In the genomic region with DNA sequence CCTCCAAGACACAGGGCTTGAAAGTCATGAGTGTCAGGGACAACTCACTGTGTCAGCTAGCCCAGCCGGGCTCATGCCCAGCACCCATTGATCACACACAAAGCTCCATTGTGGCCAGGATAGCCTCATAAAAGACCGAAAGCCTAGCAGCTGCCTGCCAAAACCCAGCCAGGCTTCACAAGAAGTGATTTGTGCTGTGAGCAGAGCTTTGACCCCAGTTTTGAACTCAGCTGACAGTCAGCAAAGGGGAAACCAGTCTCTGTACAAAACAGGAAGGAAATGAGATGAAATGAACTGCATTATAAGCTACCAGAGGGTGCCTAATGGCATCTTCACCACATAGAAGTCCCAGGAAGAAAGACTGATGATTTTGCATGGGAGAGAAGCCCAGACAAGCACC, we compare ENCODE assay signal across 8 cellular contexts. TPM values are rescaled to one million over a fixed set of nuclear protein-coding genes. Genes with fewer than 3 reads are reported as not detected.
A peak's percentile ranks its signal among the peaks of the same experiment; 100 is the strongest.
DNase-seq lines count a peak whose midpoint lies in the region; ATAC-seq and TF ChIP-seq lines count a peak whose summit lies in the region.

No MANE protein-coding gene starts in this region.

- H3K27me3 ChIP-seq in A673 (replicated peaks; ENCODE audit: insufficient read depth, low read depth, low read length, poor library complexity) (no peaks in the 10 kb centered on the region), WERI-Rb-1 (ENCODE audit: insufficient read depth, low read depth, severe bottlenecking) (no peaks in the 10 kb centered on the region)

- H3K27ac ChIP-seq in A673 (ENCODE audit: low read depth, low read length, poor library complexity, severe bottlenecking), result peak overlapping the region; percentile 96
- H3K27ac ChIP-seq in temporal lobe (ENCODE audit: low read depth, low read length), result peak overlapping the region; percentile 82
- no peak overlapping the region for H3K27ac ChIP-seq in WERI-Rb-1

- no TSS peak for BruUV-seq in A673 (replicated peaks; lab: Mats Ljungman, UMichigan)

- intact Hi-C loops in A673 (cut with micrococcal nuclease; ENCODE audit: unreplicated experiment) (loop anchor here (2.0 to 10.0 kb wide), 3 partner anchors 62 to 325 kb away; no protein-coding TSS in a partner anchor), left colon (cut with DNase I, micrococcal nuclease) (no loop called here)

- H3K4me3 Mint-ChIP-seq in T-helper 1 cell treated with Interleukin-12 subunit alpha and Interleukin-12 subunit beta and Interleukin-4 antibody, amounts not matched to agents 30 μg/mL and 1 μg/mL, for 36 hours, result no peak overlapping the region

- H3K4me1 Mint-ChIP-seq in T-helper 1 cell treated with Interleukin-12 subunit alpha and Interleukin-12 subunit beta and Interleukin-4 antibody, amounts not matched to agents 30 μg/mL and 1 μg/mL, for 36 hours (ENCODE audit: low read depth), result peaks cover 36% of the 10 kb centered on the region

- peaks cover 5% of the 10 kb centered on the region for H3K9me3 Mint-ChIP-seq in T-helper 1 cell treated with Interleukin-12 subunit alpha and Interleukin-12 subunit beta and Interleukin-4 antibody, amounts not matched to agents 30 μg/mL and 1 μg/mL, for 36 hours

- H3K36me3 ChIP-seq in A673 (ENCODE audit: insufficient read depth, low read length, poor library complexity, severe bottlenecking), result peaks cover 8% of the 10 kb centered on the region
- H3K36me3 ChIP-seq in WERI-Rb-1, result no peaks in the 10 kb centered on the region

- POLR2A ChIA-PET in A673 (lab: Charles Lee; ENCODE audit: low non-redundant PET), result no interaction called here

- ATAC-seq in GM19023 (IDR thresholded peaks at IDR 0.05; ENCODE audit: unreplicated experiment) (peak; percentile 47), HG03159 (IDR thresholded peaks at IDR 0.05; ENCODE audit: unreplicated experiment) (peak; percentile 51), left colon (peak; percentile 31)

- CTCF ChIA-PET in A673 (lab: Charles Lee), result no interaction called here

- H3K4me1 ChIP-seq in A673 (ENCODE audit: insufficient read depth, low read length, poor library complexity, severe bottlenecking), result peaks cover 34% of the 10 kb centered on the region

- H3K27me3 Mint-ChIP-seq in T-helper 1 cell treated with Interleukin-12 subunit alpha and Interleukin-12 subunit beta and Interleukin-4 antibody, amounts not matched to agents 30 μg/mL and 1 μg/mL, for 36 hours (ENCODE audit: low read depth), result peaks cover 31% of the 10 kb centered on the region

- H3K9me3 ChIP-seq in A673 (ENCODE audit: low read depth, low read length, poor library complexity, severe bottlenecking), result no peaks in the 10 kb centered on the region
- no peaks in the 10 kb centered on the region for H3K9me3 ChIP-seq in WERI-Rb-1 (ENCODE audit: severe bottlenecking)

- peak; percentile 79 for DNase-seq in A673 (ENCODE audit: low spot score)
- peak; percentile 52 to 72 for DNase-seq in left colon
- no peak for DNase-seq in NCI-H2171 treated with DMSO at 0.1 percent for 48 hours (lab: John Stamatoyannopoulos, UW)
- no peak for DNase-seq in WERI-Rb-1

- H3K4me3 ChIP-seq in A673 (ENCODE audit: low read depth, low read length, poor library complexity, severe bottlenecking) (peak overlapping the region; percentile 90), WERI-Rb-1 (ENCODE audit: low read depth, low read length) (no peak overlapping the region)

- TF ChIP-seq CTCF in A673 (conservative IDR thresholded peaks at IDR 0.05; ENCODE audit: low read depth, low read length) (no peak), WERI-Rb-1 (IDR thresholded peaks at IDR 0.05; ENCODE audit: low read depth, low read length) (no peak)

- peak overlapping the region; percentile 27 for H3K27ac Mint-ChIP-seq in T-helper 1 cell treated with Interleukin-12 subunit alpha and Interleukin-12 subunit beta and Interleukin-4 antibody, amounts not matched to agents 30 μg/mL and 1 μg/mL, for 36 hours

- no peaks in the 10 kb centered on the region for H3K36me3 Mint-ChIP-seq in T-helper 1 cell treated with Interleukin-12 subunit alpha and Interleukin-12 subunit beta and Interleukin-4 antibody, amounts not matched to agents 30 μg/mL and 1 μg/mL, for 36 hours (ENCODE audit: low read depth)

RNA-seq across cellular contexts. Expression of a gene that starts 2.9 kb away (rescaled TPM):
- 110 and 126 TPM in 2 replicates for total RNA-seq in A673 (2021)
- total RNA-seq in left colon, result 10 to 100 TPM; 14.9 to 28.4 TPM
- total RNA-seq in temporal lobe, result 2.7 TPM

Comparison
In these comparisons a context has a peak if more than half of its experiments do, and no peak if none do; other contexts are left out.
1. DNase-seq: peak in A673 (single experiment) and left colon (2 of 2); none in NCI-H2171 treated with DMSO at 0.1 percent for 48 hours (single experiment) and WERI-Rb-1 (single experiment).
2. Peak in every context shown above with its lines, with median percentiles within 50 percentile points of each other: ATAC-seq.